ENCODE assay signal across 8 cellular contexts in genomic region chr18:68721681-68722583, GRCh38. TPM values are rescaled to one million over a fixed set of nuclear protein-coding genes. Genes with fewer than 3 reads are reported as not detected.
DNase-seq lines count a peak whose midpoint lies in the region; ATAC-seq lines count a peak whose summit lies in the region.

No MANE protein-coding gene starts in this region.

- no peaks in the 10 kb centered on the region for H3K9me3 ChIP-seq in mononuclear cell (ENCODE audit: low read depth, low read length)

- peaks cover 26% of the 10 kb centered on the region for H3K4me1 ChIP-seq in mononuclear cell (ENCODE audit: insufficient read depth, low read length)

- peak; percentile 35 for DNase-seq in activated CD4-positive, alpha-beta T cell treated with anti-CD3 and anti-CD28 coated beads, Interleukin-2, amount 10 ng/mL, durations not matched to agents 7 days and 5 days
- no peak for DNase-seq in activated CD4-positive, alpha-beta T cell treated with anti-CD3 and anti-CD28 coated beads, Interleukin-2, amount 50 U/mL, for 4 hours
- no peak for DNase-seq in activated CD4-positive, alpha-beta memory T cell treated with anti-CD3 and anti-CD28 coated beads, Interleukin-2, amount 10 ng/mL, durations not matched to agents 7 days and 5 days
- DNase-seq in activated gamma-delta T cell (lab: John Stamatoyannopoulos, UW) (no peak), NCI-H1694 treated with DMSO at 0.1 percent for 48 hours (lab: John Stamatoyannopoulos, UW) (no peak), ureter (ENCODE audit: low spot score) (no peak)

- peaks cover 2% of the 10 kb centered on the region for H3K36me3 Mint-ChIP-seq in activated CD4-positive, alpha-beta T cell treated with anti-CD3 and anti-CD28 coated beads, Interleukin-2, amount 10 ng/mL, durations not matched to agents 7 days and 5 days (ENCODE audit: low read depth)
- no peaks in the 10 kb centered on the region for H3K36me3 Mint-ChIP-seq in activated CD4-positive, alpha-beta memory T cell treated with anti-CD3 and anti-CD28 coated beads, Interleukin-2, amount 10 ng/mL, durations not matched to agents 7 days and 5 days (ENCODE audit: low read depth)

- peak overlapping the region; percentile 92 for H3K27ac Mint-ChIP-seq in activated CD4-positive, alpha-beta T cell treated with anti-CD3 and anti-CD28 coated beads, Interleukin-2, amount 10 ng/mL, durations not matched to agents 7 days and 5 days
- H3K27ac Mint-ChIP-seq in activated CD4-positive, alpha-beta memory T cell treated with anti-CD3 and anti-CD28 coated beads, Interleukin-2, amount 10 ng/mL, durations not matched to agents 7 days and 5 days = peak overlapping the region; percentile 74

- H3K27me3 ChIP-seq in mononuclear cell (ENCODE audit: insufficient read depth, low read length) = no peaks in the 10 kb centered on the region

- CTCF ChIA-PET in activated CD4-positive, alpha-beta T cell treated with anti-CD3 and anti-CD28 coated beads, Interleukin-2, amount 10 ng/mL, durations not matched to agents 7 days and 5 days (lab: Charles Lee) = no interaction called here
- CTCF ChIA-PET in activated CD4-positive, alpha-beta memory T cell treated with anti-CD3 and anti-CD28 coated beads, Interleukin-2, amount 10 ng/mL, durations not matched to agents 7 days and 5 days (lab: Charles Lee) = interaction anchor here (1.3 kb wide), 1 partner anchor 13 kb away, joined by 3 read pairs; no protein-coding TSS in a partner anchor

- peak overlapping the region; percentile 75 for H3K4me3 Mint-ChIP-seq in activated CD4-positive, alpha-beta T cell treated with anti-CD3 and anti-CD28 coated beads, Interleukin-2, amount 10 ng/mL, durations not matched to agents 7 days and 5 days
- H3K4me3 Mint-ChIP-seq in activated CD4-positive, alpha-beta memory T cell treated with anti-CD3 and anti-CD28 coated beads, Interleukin-2, amount 10 ng/mL, durations not matched to agents 7 days and 5 days = peak overlapping the region; percentile 75

- POLR2A ChIA-PET in activated CD4-positive, alpha-beta T cell treated with anti-CD3 and anti-CD28 coated beads, Interleukin-2, amount 10 ng/mL, durations not matched to agents 7 days and 5 days (lab: Charles Lee) = no interaction called here
- POLR2A ChIA-PET in activated CD4-positive, alpha-beta memory T cell treated with anti-CD3 and anti-CD28 coated beads, Interleukin-2, amount 10 ng/mL, durations not matched to agents 7 days and 5 days (lab: Charles Lee) = interaction anchor here (0.9 kb wide), 1 partner anchor 28 kb away, joined by 3 read pairs; no protein-coding TSS in a partner anchor

- H3K4me3 ChIP-seq in mononuclear cell (ENCODE audit: low read length) = peak overlapping the region; percentile 5

- H3K4me1 Mint-ChIP-seq in activated CD4-positive, alpha-beta T cell treated with anti-CD3 and anti-CD28 coated beads, Interleukin-2, amount 10 ng/mL, durations not matched to agents 7 days and 5 days = peaks cover 32% of the 10 kb centered on the region
- peaks cover 27% of the 10 kb centered on the region for H3K4me1 Mint-ChIP-seq in activated CD4-positive, alpha-beta memory T cell treated with anti-CD3 and anti-CD28 coated beads, Interleukin-2, amount 10 ng/mL, durations not matched to agents 7 days and 5 days

- H3K9me3 Mint-ChIP-seq in activated CD4-positive, alpha-beta T cell treated with anti-CD3 and anti-CD28 coated beads, Interleukin-2, amount 10 ng/mL, durations not matched to agents 7 days and 5 days = no peaks in the 10 kb centered on the region
- H3K9me3 Mint-ChIP-seq in activated CD4-positive, alpha-beta memory T cell treated with anti-CD3 and anti-CD28 coated beads, Interleukin-2, amount 10 ng/mL, durations not matched to agents 7 days and 5 days = no peaks in the 10 kb centered on the region

- H3K27me3 Mint-ChIP-seq in activated CD4-positive, alpha-beta T cell treated with anti-CD3 and anti-CD28 coated beads, Interleukin-2, amount 10 ng/mL, durations not matched to agents 7 days and 5 days = no peaks in the 10 kb centered on the region
- H3K27me3 Mint-ChIP-seq in activated CD4-positive, alpha-beta memory T cell treated with anti-CD3 and anti-CD28 coated beads, Interleukin-2, amount 10 ng/mL, durations not matched to agents 7 days and 5 days = no peaks in the 10 kb centered on the region

- ATAC-seq in HG03064 (IDR thresholded peaks at IDR 0.05; ENCODE audit: low read depth, unreplicated experiment) = peak; percentile 84

RNA-seq across cellular contexts. Expression of gene TMX3, which starts 7.0 kb away (rescaled TPM):
- total RNA-seq in activated CD4-positive, alpha-beta T cell treated with anti-CD3 and anti-CD28 coated beads, Interleukin-2, amount 10 ng/mL, durations not matched to agents 7 days and 5 days = 10 to 100 TPM; 63.3 to 66.1 TPM
- total RNA-seq in activated CD4-positive, alpha-beta memory T cell treated with anti-CD3 and anti-CD28 coated beads, Interleukin-2, amount 10 ng/mL, durations not matched to agents 7 days and 5 days = 10 to 100 TPM; 55.9 to 56.0 TPM
- total RNA-seq in mononuclear cell (61.9 TPM), ureter (67.5 TPM)
